23 cellular contexts compared by ENCODE assay signal in the genomic region with DNA sequence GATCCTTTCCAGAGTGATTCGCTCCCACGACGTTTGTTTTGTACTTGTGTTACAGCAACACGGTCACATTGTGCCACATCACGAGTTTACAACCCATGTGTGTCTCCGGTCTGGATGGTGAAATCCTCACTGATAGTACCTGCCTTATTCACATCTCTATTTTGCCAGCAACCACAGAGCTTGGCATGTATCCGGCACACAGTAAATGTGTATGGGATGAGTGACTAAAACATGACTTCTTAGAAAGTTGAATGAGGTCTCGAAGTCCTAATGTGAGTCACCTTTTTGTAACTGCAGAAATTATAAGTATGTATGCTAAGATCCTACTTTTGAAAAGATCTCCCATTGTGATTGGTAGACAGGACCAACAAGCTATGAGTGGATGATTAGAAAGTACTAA. TPM values are rescaled to one million over a fixed set of nuclear protein-coding genes. Genes with fewer than 3 reads are reported as not detected.
"Had no signal": no experiment of that assay in that cellular context is flagged by ENCODE, and none has a peak within 500 bp of the region (broad histone marks: within the 10 kb centered on the region; RNA-seq: fewer than 3 reads in every experiment).

No MANE protein-coding gene starts in this region.

- H3K36me3 Mint-ChIP-seq: activated CD4-positive, alpha-beta memory T cell treated with anti-CD3 and anti-CD28 coated beads for 36 hours; activated naive CD8-positive, alpha-beta T cell; WTC11 had no signal

- H3K27me3 Mint-ChIP-seq: central memory CD8-positive, alpha-beta T cell had no signal

- H3K9me3 Mint-ChIP-seq: activated CD4-positive, alpha-beta memory T cell treated with anti-CD3 and anti-CD28 coated beads for 36 hours; central memory CD8-positive, alpha-beta T cell; nephron; WTC11 had no signal

- ATAC-seq: activated CD4-positive, alpha-beta T cell treated with anti-CD3 and anti-CD28 coated beads for 36 hours; lower lobe of right lung; upper lobe of right lung; WTC11 had no signal

- H3K27ac ChIP-seq: coronary artery, esophagus squamous epithelium, lower lobe of right lung, upper lobe of right lung had no signal

- H3K36me3 ChIP-seq: esophagus squamous epithelium, lower lobe of right lung, upper lobe of right lung had no signal

- H3K27me3 ChIP-seq: esophagus squamous epithelium, upper lobe of right lung had no signal

- DNase-seq: activated CD4-positive, alpha-beta memory T cell treated with anti-CD3 and anti-CD28 coated beads for 36 hours; activated CD4-positive, alpha-beta T cell treated with anti-CD3 and anti-CD28 coated beads for 36 hours; activated T-cell treated with anti-CD3 and anti-CD28 coated beads for 4 hours; amniotic stem cell; esophagus squamous epithelium; foreskin fibroblast; glutamatergic neuron; hippocampal formation; lower lobe of right lung; midbrain; retina; stimulated activated CD4-positive, alpha-beta T cell treated with anti-CD3 and anti-CD28 coated beads, Interleukin-12 subunit alpha, Interleukin-12 subunit beta, amount 100 ng/mL, for 4 hours; stimulated activated CD4-positive, alpha-beta T cell treated with anti-CD3 and anti-CD28 coated beads, Interleukin-1b, Interleukin-23, amount 100 ng/mL, for 48 hours; stimulated activated CD8-positive, alpha-beta memory T cell treated with anti-CD3 and anti-CD28 coated beads, Interleukin-4, amount 100 ng/mL, for 48 hours; stimulated activated naive CD4-positive, alpha-beta T cell; upper lobe of right lung had no signal

- H3K4me1 Mint-ChIP-seq: activated CD4-positive, alpha-beta T cell treated with anti-CD3 and anti-CD28 coated beads for 36 hours; central memory CD8-positive, alpha-beta T cell had no signal

- H3K4me3 ChIP-seq: coronary artery, esophagus squamous epithelium, lower lobe of right lung, upper lobe of right lung had no signal

- H3K27ac Mint-ChIP-seq: activated CD4-positive, alpha-beta memory T cell treated with anti-CD3 and anti-CD28 coated beads for 36 hours; activated CD4-positive, alpha-beta T cell treated with anti-CD3 and anti-CD28 coated beads for 36 hours; activated naive CD8-positive, alpha-beta T cell; brain; nephron; WTC11 had no signal

- H3K4me1 ChIP-seq: lower lobe of right lung, upper lobe of right lung had no signal

- H3K9me3 ChIP-seq: esophagus squamous epithelium, lower lobe of right lung, upper lobe of right lung had no signal

- H3K4me3 Mint-ChIP-seq: activated CD4-positive, alpha-beta memory T cell treated with anti-CD3 and anti-CD28 coated beads for 36 hours; activated CD4-positive, alpha-beta T cell treated with anti-CD3 and anti-CD28 coated beads for 36 hours; activated naive CD8-positive, alpha-beta T cell; brain; central memory CD8-positive, alpha-beta T cell; nephron; WTC11 had no signal

RNA-seq across cellular contexts. Expression of a gene that starts 7.5 kb away (rescaled TPM):
- total RNA-seq: activated CD4-positive, alpha-beta memory T cell treated with anti-CD3 and anti-CD28 coated beads for 36 hours; activated CD4-positive, alpha-beta T cell treated with anti-CD3 and anti-CD28 coated beads for 36 hours; T-helper 2 cell treated with Interferon-gamma antibody and Interleukin-4, amounts not matched to agents 100 ng/mL and 5 ng/mL, for 36 hours had no signal
